1 cellular context compared by ENCODE assay signal in genomic region chr18:37524139-37524538, GRCh38.
TF ChIP-seq lines count a peak whose summit lies in the region.

No MANE protein-coding gene starts in this region.

TF ChIP-seq in WTC11, 78 proteins besides CTCF, POLR2A, EP300 and RAD21 (continued from another document):
- TF ChIP-seq, protein P1, sequence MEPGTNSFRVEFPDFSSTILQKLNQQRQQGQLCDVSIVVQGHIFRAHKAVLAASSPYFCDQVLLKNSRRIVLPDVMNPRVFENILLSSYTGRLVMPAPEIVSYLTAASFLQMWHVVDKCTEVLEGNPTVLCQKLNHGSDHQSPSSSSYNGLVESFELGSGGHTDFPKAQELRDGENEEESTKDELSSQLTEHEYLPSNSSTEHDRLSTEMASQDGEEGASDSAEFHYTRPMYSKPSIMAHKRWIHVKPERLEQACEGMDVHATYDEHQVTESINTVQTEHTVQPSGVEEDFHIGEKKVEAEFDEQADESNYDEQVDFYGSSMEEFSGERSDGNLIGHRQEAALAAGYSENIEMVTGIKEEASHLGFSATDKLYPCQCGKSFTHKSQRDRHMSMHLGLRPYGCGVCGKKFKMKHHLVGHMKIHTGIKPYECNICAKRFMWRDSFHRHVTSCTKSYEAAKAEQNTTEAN (CRISPR knock-in tag; IDR thresholded peaks at IDR 0.05), result no peak
- TF ChIP-seq RELA (CRISPR knock-in tag; IDR thresholded peaks at IDR 0.05; ENCODE audit: borderline replicate concordance) (no peak), PRRX2 (CRISPR knock-in tag; IDR thresholded peaks at IDR 0.05) (no peak), GABPB1 (CRISPR knock-in tag; IDR thresholded peaks at IDR 0.05) (no peak), ARID4B (CRISPR knock-in tag; IDR thresholded peaks at IDR 0.05; ENCODE audit: borderline replicate concordance) (no peak)
